Comparison of ENCODE assay signal across 19 cellular contexts in the genomic region with DNA sequence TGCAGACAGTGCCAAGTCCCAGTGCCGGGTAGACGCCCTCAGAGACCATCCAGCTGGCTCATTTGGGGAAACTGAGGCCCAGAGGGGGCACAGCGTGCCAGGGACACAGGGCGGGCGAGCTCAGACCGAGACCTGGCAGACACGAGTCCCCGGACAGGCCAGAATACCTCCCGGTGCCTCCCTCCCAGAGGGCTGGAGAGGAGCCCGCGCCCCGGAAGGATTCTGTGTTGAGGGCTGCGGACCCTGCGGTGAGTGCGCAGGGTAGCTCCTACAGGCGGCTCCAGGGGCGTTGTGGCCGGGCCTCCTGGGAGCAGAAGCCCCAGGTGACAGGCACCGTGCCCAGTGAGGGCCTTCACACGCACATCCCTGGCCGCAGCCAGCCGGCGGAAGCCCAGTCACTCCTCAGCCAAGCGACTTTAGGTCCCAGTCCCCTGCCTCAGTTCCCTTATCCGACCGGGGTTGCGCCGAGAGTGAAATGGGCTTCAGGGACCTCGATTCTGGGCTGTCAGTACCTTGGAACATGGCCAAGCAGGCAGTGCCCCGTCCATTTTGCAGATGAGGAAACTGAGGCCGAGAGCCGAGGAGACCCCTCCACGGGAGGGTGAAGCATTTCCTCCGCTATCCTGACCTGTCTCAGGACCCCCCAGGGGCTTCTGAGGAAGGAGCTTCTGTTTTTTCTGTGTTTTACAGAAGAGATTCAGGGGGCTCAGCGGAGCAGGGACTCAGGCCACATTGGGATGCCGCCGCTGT.
"Had no signal": no experiment of that assay in that cellular context is flagged by ENCODE, and none has a peak within 500 bp of the region (broad histone marks: within the 10 kb centered on the region; RNA-seq: fewer than 3 reads in every experiment).

No MANE protein-coding gene starts in this region.

- H3K79me2 ChIP-seq: parathyroid adenoma had no signal

- FAIRE-seq: astrocyte, TTC549 had no signal

- H2AFZ ChIP-seq: parathyroid adenoma had no signal

- ATAC-seq: foreskin keratinocyte, WTC11 had no signal

- H3K9me3 ChIP-seq: suprapubic skin, tibial nerve had no signal

- H3K4me1 Mint-ChIP-seq: WTC11 had no signal

- H3K27ac Mint-ChIP-seq: stimulated activated naive CD8-positive, alpha-beta T cell treated with anti-CD3 and anti-CD28 coated beads, Interleukin-15, amount 100 ng/mL, for 72 hours; T-helper 2 cell treated with Interferon-gamma antibody and Interleukin-4, amounts not matched to agents 5 μg/mL and 100 μg/mL, for 36 hours; WTC11 had no signal

- H3K36me3 ChIP-seq: tibial nerve had no signal

- H3K4me1 ChIP-seq: foreskin keratinocyte, parathyroid adenoma had no signal

- H3K27me3 Mint-ChIP-seq: activated naive CD8-positive, alpha-beta T cell treated with anti-CD3 and anti-CD28 coated beads for 36 hours had no signal

- H3K4me3 Mint-ChIP-seq: nephron, WTC11 had no signal

- H3K9ac ChIP-seq: parathyroid adenoma had no signal

- H3K36me3 Mint-ChIP-seq: activated naive CD8-positive, alpha-beta T cell treated with anti-CD3 and anti-CD28 coated beads for 36 hours; WTC11 had no signal

- H3K4me3 ChIP-seq: skin epidermis, tibial nerve had no signal

- DNase-seq: activated CD4-positive, alpha-beta T cell treated with anti-CD3 and anti-CD28 coated beads, Interleukin-2, amount 50 U/mL, for 4 hours; activated CD8-positive, alpha-beta memory T cell treated with anti-CD3 and anti-CD28 coated beads, Interleukin-2, amount 50 U/mL, for 4 hours; activated T-cell treated with anti-CD3 and anti-CD28 coated beads, Interleukin-2, amount 50 U/mL, for 24 hours; effector CD8-positive, alpha-beta T cell; foreskin keratinocyte; kidney glomerular epithelial cell; midbrain; stimulated activated CD4-positive, alpha-beta T cell treated with anti-CD3 and anti-CD28 coated beads, Interleukin-1b, Interleukin-23, amount 100 ng/mL, for 48 hours had no signal

- H3K9me3 Mint-ChIP-seq: activated naive CD8-positive, alpha-beta T cell treated with anti-CD3 and anti-CD28 coated beads for 36 hours; activated T-cell treated with anti-CD3 and anti-CD28 coated beads, Interleukin-2, amount 50 U/mL, for 24 hours; nephron; stimulated activated naive CD8-positive, alpha-beta T cell treated with anti-CD3 and anti-CD28 coated beads, Interleukin-15, amount 100 ng/mL, for 72 hours; T-helper 2 cell treated with Interferon-gamma antibody and Interleukin-4, amounts not matched to agents 5 μg/mL and 100 μg/mL, for 36 hours; WTC11 had no signal

- H3K27ac ChIP-seq: foreskin keratinocyte, parathyroid adenoma, suprapubic skin, tibial nerve had no signal
